ENCODE assay signal across 13 cellular contexts in the genomic region with DNA sequence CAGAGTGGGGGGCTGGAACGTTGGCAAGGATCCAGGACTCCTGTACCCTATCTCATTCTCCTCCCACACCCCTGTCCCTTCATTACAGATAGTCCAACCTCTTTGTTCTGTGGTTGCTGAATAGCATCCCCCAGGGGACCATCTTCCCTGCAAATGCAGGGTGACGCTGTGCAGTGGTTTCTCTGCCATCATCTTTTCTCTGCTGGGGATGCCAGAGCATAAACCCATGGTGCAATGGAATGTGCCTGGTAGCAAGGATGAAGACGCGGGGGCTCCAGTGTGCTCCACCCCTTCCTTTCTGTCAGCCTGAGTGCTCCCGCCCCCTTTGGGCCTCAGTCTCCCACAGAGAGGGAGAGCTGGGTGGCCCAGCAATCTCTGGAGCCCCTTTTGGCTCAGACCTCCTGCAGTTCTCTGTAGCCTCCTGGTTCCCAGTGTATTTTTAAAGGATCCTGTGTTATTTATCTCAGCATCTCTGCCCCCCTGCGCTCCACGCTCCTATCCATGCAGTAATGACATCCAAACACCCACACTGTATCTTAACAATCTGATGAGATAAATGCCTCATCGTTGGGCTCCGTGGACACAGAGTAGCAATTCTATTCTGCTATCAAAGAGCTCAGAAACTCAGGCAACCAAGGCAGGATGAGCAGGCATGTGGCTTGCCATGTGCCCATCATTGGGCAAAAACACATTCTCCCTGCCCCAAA.
DNase-seq lines count a peak whose midpoint lies in the region; TF ChIP-seq lines count a peak whose summit lies in the region.
"Had no signal": no experiment of that assay in that cellular context is flagged by ENCODE, and none has a peak within 500 bp of the region (broad histone marks: within the 10 kb centered on the region; RNA-seq: fewer than 3 reads in every experiment).

No MANE protein-coding gene starts in this region.

- peak overlapping the region; percentile 15 to 74 (median 62) for H3K27ac ChIP-seq in esophagus squamous epithelium
- peak overlapping the region; percentile 77 to 87 (median 84) for H3K27ac ChIP-seq in sigmoid colon
- H3K27ac ChIP-seq: thyroid gland had no signal

- DNase-seq in AG08395 (ENCODE audit: low spot score) (peak; percentile 70), NB4 (ENCODE audit: low read depth) (peak; percentile 62), esophagus squamous epithelium (lab: John Stamatoyannopoulos, UW) (no peak), sigmoid colon (no peak), NCI-H1694 (lab: John Stamatoyannopoulos, UW) (no peak), DMS114 treated with DMSO at 0.1 percent for 48 hours (lab: John Stamatoyannopoulos, UW; ENCODE audit: unreplicated experiment) (no peak), mesenteric fat pad (ENCODE audit: low spot score) (no peak), NOMO-1 treated with DMSO at 0.1 percent for 48 hours (lab: John Stamatoyannopoulos, UW; ENCODE audit: unreplicated experiment) (no peak)
- DNase-seq: activated CD4-positive, alpha-beta T cell treated with anti-CD3 and anti-CD28 coated beads, Interleukin-2, amount 10 ng/mL, durations not matched to agents 7 days and 5 days; effector CD8-positive, alpha-beta T cell; NCI-H1436; NCI-H446; thyroid gland had no signal

- peaks cover 3 to 58% (median 19%) of the 10 kb centered on the region in 3 donors for H3K4me1 ChIP-seq in esophagus squamous epithelium
- H3K4me1 ChIP-seq in sigmoid colon = peaks cover 0 to 87% (median 77%) of the 10 kb centered on the region in 4 donors
- H3K4me1 ChIP-seq: thyroid gland had no signal

- H3K4me3 ChIP-seq in NB4 (ENCODE audit: low read depth, low read length) (no peak overlapping the region), esophagus squamous epithelium (no peak overlapping the region), sigmoid colon (no peak overlapping the region)
- H3K4me3 ChIP-seq: thyroid gland had no signal

- WGBS in esophagus squamous epithelium, 2 donors = 73 to 75% methylated on average over 8 to 9 of the region's 9 CpGs
- 83 to 91% methylated on average over 9 of the region's 9 CpGs for WGBS in sigmoid colon, 2 donors

- H3K36me3 ChIP-seq in esophagus squamous epithelium = no peaks in the 10 kb centered on the region
- no peaks in the 10 kb centered on the region for H3K36me3 ChIP-seq in sigmoid colon
- H3K36me3 ChIP-seq: thyroid gland had no signal

- intact Hi-C loops in esophagus squamous epithelium (cut with DNase I) = no loop called here
- intact Hi-C loops in sigmoid colon (cut with DNase I) = no loop called here

- TF ChIP-seq EP300 in sigmoid colon (IDR thresholded peaks at IDR 0.05) = no peak

- H3K27me3 ChIP-seq in esophagus squamous epithelium (peaks cover 0 to 21% (median 0%) of the 10 kb centered on the region in 4 donors), sigmoid colon (no peaks in the 10 kb centered on the region)
- H3K27me3 ChIP-seq: thyroid gland had no signal

- H3K9me3 ChIP-seq in esophagus squamous epithelium (no peaks in the 10 kb centered on the region), sigmoid colon (no peaks in the 10 kb centered on the region)
- H3K9me3 ChIP-seq: thyroid gland had no signal

- no peak for TF ChIP-seq CTCF in NB4 (IDR thresholded peaks at IDR 0.05; ENCODE audit: low read depth, low read length)
- TF ChIP-seq CTCF in esophagus squamous epithelium (IDR thresholded peaks at IDR 0.05) = no peak
- TF ChIP-seq CTCF in sigmoid colon (IDR thresholded peaks at IDR 0.05) = no peak

- TF ChIP-seq POLR2A in NB4 (IDR thresholded peaks at IDR 0.05; ENCODE audit: extremely low read depth, insufficient read length) (no peak), esophagus squamous epithelium (IDR thresholded peaks at IDR 0.05) (no peak), sigmoid colon (IDR thresholded peaks at IDR 0.05) (no peak)

Comparison
In these comparisons a context has a peak if more than half of its experiments do, and no peak if none do; other contexts are left out.
1. DNase-seq: peak in AG08395 (single experiment) and NB4 (single experiment); none in esophagus squamous epithelium (single experiment), sigmoid colon (single experiment), NCI-H1694 (single experiment), DMS114 treated with DMSO at 0.1 percent for 48 hours (single experiment), mesenteric fat pad (single experiment) and NOMO-1 treated with DMSO at 0.1 percent for 48 hours (single experiment).